ENCODE assay signal across 20 cellular contexts in the genomic region with DNA sequence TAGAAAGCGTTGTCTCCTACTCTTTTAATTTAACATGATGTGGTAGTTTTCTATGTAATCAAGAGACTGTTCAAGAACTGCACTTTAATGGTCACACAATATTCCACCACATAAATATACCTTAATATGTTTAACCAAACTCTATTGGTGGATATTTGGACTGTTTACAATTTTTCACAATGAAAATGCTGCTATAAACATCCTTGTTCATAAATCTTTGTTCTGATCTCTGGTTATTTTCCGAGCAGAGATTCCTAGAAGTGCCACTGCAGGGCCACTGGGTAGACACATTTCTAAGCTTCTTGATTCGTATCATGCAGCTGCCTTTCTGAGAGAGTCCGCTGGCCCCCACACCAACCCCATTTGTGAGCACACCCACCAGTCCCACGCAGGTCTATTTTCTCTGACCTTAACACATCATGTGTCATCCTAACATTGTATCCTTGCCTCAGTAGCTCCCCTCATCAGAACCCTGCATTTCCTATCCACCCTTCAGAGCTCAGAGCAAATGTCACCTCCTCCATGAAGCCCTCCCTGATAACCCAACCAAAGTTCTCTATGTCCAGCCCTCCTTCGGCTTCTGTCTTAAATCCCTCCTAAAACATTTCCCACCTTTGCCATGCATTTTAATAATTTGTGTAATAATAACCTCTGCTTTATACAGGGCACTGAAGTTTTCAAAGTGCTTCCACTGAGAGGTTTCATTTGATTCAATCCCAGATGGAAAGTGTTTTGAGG. TPM values are rescaled to one million over a fixed set of nuclear protein-coding genes. Genes with fewer than 3 reads are reported as not detected.
"Had no signal": no experiment of that assay in that cellular context is flagged by ENCODE, and none has a peak within 500 bp of the region (broad histone marks: within the 10 kb centered on the region; RNA-seq: fewer than 3 reads in every experiment).

No MANE protein-coding gene starts in this region.

- H3K27ac ChIP-seq: colonic mucosa, SJSA1, suprapubic skin, upper lobe of right lung had no signal

- H3K36me3 Mint-ChIP-seq: activated naive CD4-positive, alpha-beta T cell treated with anti-CD3 and anti-CD28 coated beads, Interleukin-2, amount 10 ng/mL, durations not matched to agents 7 days and 5 days; T-cell had no signal

- H3K4me3 ChIP-seq: colonic mucosa, pancreas, SJSA1, smooth muscle cell, suprapubic skin, upper lobe of right lung had no signal

- H3K4me3 Mint-ChIP-seq: activated naive CD4-positive, alpha-beta T cell treated with anti-CD3 and anti-CD28 coated beads, Interleukin-2, amount 10 ng/mL, durations not matched to agents 7 days and 5 days; T-cell had no signal

- ATAC-seq: esophagus mucosa, pancreas, T-cell, upper lobe of right lung had no signal

- H3K9me3 ChIP-seq: colonic mucosa, pancreas, SJSA1, suprapubic skin, upper lobe of right lung had no signal

- DNase-seq: activated CD4-positive, alpha-beta T cell treated with anti-CD3 and anti-CD28 coated beads, Interleukin-2, amount 50 U/mL, for 4 hours; activated CD4-positive, CD25-positive, alpha-beta regulatory T cell treated with anti-CD3 and anti-CD28 coated beads, Interleukin-2, amount 50 U/mL, for 72 hours; activated naive CD4-positive, alpha-beta T cell treated with anti-CD3 and anti-CD28 coated beads, Interleukin-2, amount 10 ng/mL, durations not matched to agents 7 days and 5 days; activated T-cell treated with anti-CD3 and anti-CD28 coated beads for 4 hours; caudate nucleus; colonic mucosa; kidney glomerular epithelial cell; retina; stimulated activated CD4-positive, alpha-beta T cell treated with anti-CD3 and anti-CD28 coated beads, Interleukin-4, amount 100 ng/mL, for 4 hours; stimulated activated CD8-positive, alpha-beta memory T cell treated with anti-CD3 and anti-CD28 coated beads, Interleukin-4, amount 100 ng/mL, for 48 hours; stimulated activated naive CD4-positive, alpha-beta T cell treated with Interleukin-2 at 50 U/mL for 16 hours; T-cell; T-helper 9 cell; upper lobe of right lung had no signal

- H3K27ac Mint-ChIP-seq: activated naive CD4-positive, alpha-beta T cell treated with anti-CD3 and anti-CD28 coated beads, Interleukin-2, amount 10 ng/mL, durations not matched to agents 7 days and 5 days; activated T-helper 2 cell treated with anti-CD3 and anti-CD28 coated beads, Interferon-gamma antibody, Interleukin-2, Interleukin-4, amounts not matched to agents 10 μg/mL and 5 μg/mL and 100 μg/mL, durations not matched to agents 14 hours and 24 hours and 36 hours; T-cell had no signal

- H3K36me3 ChIP-seq: colonic mucosa, pancreas, SJSA1, suprapubic skin, upper lobe of right lung had no signal

- H3K9me3 Mint-ChIP-seq: activated naive CD4-positive, alpha-beta T cell treated with anti-CD3 and anti-CD28 coated beads, Interleukin-2, amount 10 ng/mL, durations not matched to agents 7 days and 5 days; activated T-helper 2 cell treated with anti-CD3 and anti-CD28 coated beads, Interferon-gamma antibody, Interleukin-2, Interleukin-4, amounts not matched to agents 10 μg/mL and 5 μg/mL and 100 μg/mL, durations not matched to agents 14 hours and 24 hours and 36 hours; T-cell had no signal

- H3K4me2 ChIP-seq: smooth muscle cell had no signal

- H3K4me1 Mint-ChIP-seq: activated naive CD4-positive, alpha-beta T cell treated with anti-CD3 and anti-CD28 coated beads, Interleukin-2, amount 10 ng/mL, durations not matched to agents 7 days and 5 days had no signal

- H3K27me3 Mint-ChIP-seq: T-cell had no signal

- H3K27me3 ChIP-seq: colonic mucosa, pancreas, SJSA1, suprapubic skin, upper lobe of right lung had no signal

RNA-seq across cellular contexts. Expression of gene KCNK3, which starts 26.6 kb away (rescaled TPM):
- total RNA-seq: activated T-helper 2 cell treated with anti-CD3 and anti-CD28 coated beads, Interferon-gamma antibody, Interleukin-2, Interleukin-4, amounts not matched to agents 10 μg/mL and 5 μg/mL and 100 μg/mL, durations not matched to agents 14 hours and 24 hours and 36 hours; SJSA1 had no signal
